ENCODE assay signal across 10 cellular contexts in the genomic region with DNA sequence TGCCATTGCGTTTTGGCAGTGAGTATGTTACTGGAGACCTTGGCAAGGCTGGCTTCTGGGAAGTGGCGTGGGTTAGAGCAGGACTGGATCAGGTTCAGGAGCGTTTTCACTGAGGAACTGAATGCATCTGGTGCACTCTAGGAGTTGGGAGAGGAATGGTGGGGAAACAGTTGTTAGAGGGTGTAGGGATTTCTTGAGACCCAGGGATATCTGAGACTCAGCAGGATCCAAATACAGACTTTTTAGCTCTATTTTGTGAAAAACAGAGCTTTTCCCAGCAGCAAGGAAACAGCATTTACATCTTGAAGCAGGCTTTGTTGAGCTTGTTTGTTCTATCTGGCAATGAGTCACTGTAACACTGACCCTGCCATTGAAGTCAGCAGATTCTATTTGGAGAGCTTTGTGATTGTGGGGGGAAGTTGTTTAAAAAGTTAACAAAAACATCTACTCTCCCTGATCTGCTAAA. TPM values are rescaled to one million over a fixed set of nuclear protein-coding genes. Genes with fewer than 3 reads are reported as not detected.
A peak's percentile ranks its signal among the peaks of the same experiment; 100 is the strongest.
DNase-seq lines count a peak whose midpoint lies in the region; ATAC-seq, FAIRE-seq and TF ChIP-seq lines count a peak whose summit lies in the region.
"Had no signal": no experiment of that assay in that cellular context is flagged by ENCODE, and none has a peak within 500 bp of the region (broad histone marks: within the 10 kb centered on the region; RNA-seq: fewer than 3 reads in every experiment).

No MANE protein-coding gene starts in this region.

- intact Hi-C loops in kidney (cut with DNase I), result no loop called here

- no peak overlapping the region for H3K9ac ChIP-seq in duodenal mucosa (ENCODE audit: low read depth in 1 of 2, low read length in 2 of 2)
- H3K9ac ChIP-seq in liver (ENCODE audit: low read depth in 1 of 2, low read length in 2 of 2), result no peak overlapping the region
- no peak overlapping the region for H3K9ac ChIP-seq in kidney (ENCODE audit: low read length in 2 of 2)

- DNase-seq in LoVo (ENCODE audit: low spot score), result peak; percentile 9
- DNase-seq in stromal cell of bone marrow (ENCODE audit: low read depth), result peak; percentile 10
- no peak for DNase-seq in NCI-H526 (lab: John Stamatoyannopoulos, UW)
- no peak for DNase-seq in DMS114 treated with DMSO at 0.1 percent for 48 hours (lab: John Stamatoyannopoulos, UW; ENCODE audit: unreplicated experiment)
- DNase-seq in kidney, result no peak
- DNase-seq: HCEC 1CT had no signal

- H3K36me3 ChIP-seq in duodenal mucosa (ENCODE audit: control insufficient read depth in 1 of 2, insufficient read depth in 2 of 2, low read length in 2 of 2), result no peaks in the 10 kb centered on the region
- H3K36me3 ChIP-seq in liver (ENCODE audit: control insufficient read depth in 4 of 4, insufficient read depth in 3 of 4, low read depth in 1 of 4, low read length in 3 of 4), result no peaks in the 10 kb centered on the region
- H3K36me3 ChIP-seq in kidney (ENCODE audit: control insufficient read depth in 1 of 2, insufficient read depth in 2 of 2, low read length in 2 of 2), result no peaks in the 10 kb centered on the region

- no peak for TF ChIP-seq CTCF in liver (IDR thresholded peaks at IDR 0.05; ENCODE audit: low read depth, low read length, missing input control)
- TF ChIP-seq CTCF in kidney (IDR thresholded peaks at IDR 0.05; ENCODE audit: borderline replicate concordance, extremely low read depth, insufficient read depth), result no peak

- TF ChIP-seq RAD21 in liver (IDR thresholded peaks at IDR 0.05), result no peak

- WGBS in liver, result 44% methylated on average over 3 of the region's 3 CpGs

- FAIRE-seq in kidney (lab: Jason Lieb, UNC), result no peak

- H3K27me3 ChIP-seq in duodenal mucosa (ENCODE audit: control insufficient read depth in 1 of 2, insufficient read depth in 2 of 2, low read length in 2 of 2) (no peaks in the 10 kb centered on the region), liver (ENCODE audit: control insufficient read depth in 4 of 4, insufficient read depth in 4 of 4, low read length in 3 of 4) (no peaks in the 10 kb centered on the region)

- H3K27ac ChIP-seq in duodenal mucosa (ENCODE audit: low read depth, low read length), result no peak overlapping the region
- H3K27ac ChIP-seq in liver (ENCODE audit: low read depth in 1 of 2, low read length in 2 of 2), result peak overlapping the region in 1 of 2 donors; percentile 31
- no peak overlapping the region for H3K27ac ChIP-seq in kidney (ENCODE audit: low read depth in 2 of 2, low read length in 2 of 2)

- H3K4me3 ChIP-seq in duodenal mucosa (ENCODE audit: low read depth in 1 of 2, low read length in 2 of 2) (peak overlapping the region; percentile 16 to 19), liver (ENCODE audit: low read depth in 1 of 3, low read length in 3 of 3) (no peak overlapping the region), kidney (ENCODE audit: low read length in 2 of 2) (no peak overlapping the region)
- H3K4me3 ChIP-seq: skin epidermis had no signal

- no peak for ATAC-seq in HG02973 (IDR thresholded peaks at IDR 0.05; ENCODE audit: unreplicated experiment)

- H3K9me3 ChIP-seq in duodenal mucosa (ENCODE audit: control insufficient read depth in 1 of 2, low read length in 2 of 2) (no peaks in the 10 kb centered on the region), liver (ENCODE audit: control insufficient read depth in 4 of 4, low read length in 3 of 4) (no peaks in the 10 kb centered on the region), kidney (ENCODE audit: control insufficient read depth in 1 of 2, low read length in 2 of 2) (no peaks in the 10 kb centered on the region)

- H3K4me1 ChIP-seq in duodenal mucosa (ENCODE audit: control insufficient read depth in 1 of 2, insufficient read depth in 2 of 2, low read length in 2 of 2) (peaks cover 10 to 20% of the 10 kb centered on the region in 2 donors), liver (ENCODE audit: control insufficient read depth in 4 of 4, insufficient read depth in 4 of 4, low read length in 3 of 4) (peaks cover 2 to 15% (median 7%) of the 10 kb centered on the region in 4 donors), kidney (ENCODE audit: control insufficient read depth in 1 of 2, insufficient read depth in 1 of 2, low read depth in 1 of 2, low read length in 2 of 2) (no peaks in the 10 kb centered on the region)

TF ChIP-seq in liver, 16 proteins besides CTCF, POLR2A, EP300 and RAD21:
- TF ChIP-seq TAF1 (conservative IDR thresholded peaks at IDR 0.05) (no peak), FOXA1 (IDR thresholded peaks at IDR 0.05) (no peak), HNF4A (conservative IDR thresholded peaks at IDR 0.05) (peak in 1 of 2 donors; percentile 5), YY1 (IDR thresholded peaks at IDR 0.05) (peak; percentile 25), NR2F2 (IDR thresholded peaks at IDR 0.05) (peak; percentile 11), FOXA2 (IDR thresholded peaks at IDR 0.05) (no peak), JUND (IDR thresholded peaks at IDR 0.05) (peak in 1 of 2 donors; percentile 60)
- TF ChIP-seq, protein P1, sequence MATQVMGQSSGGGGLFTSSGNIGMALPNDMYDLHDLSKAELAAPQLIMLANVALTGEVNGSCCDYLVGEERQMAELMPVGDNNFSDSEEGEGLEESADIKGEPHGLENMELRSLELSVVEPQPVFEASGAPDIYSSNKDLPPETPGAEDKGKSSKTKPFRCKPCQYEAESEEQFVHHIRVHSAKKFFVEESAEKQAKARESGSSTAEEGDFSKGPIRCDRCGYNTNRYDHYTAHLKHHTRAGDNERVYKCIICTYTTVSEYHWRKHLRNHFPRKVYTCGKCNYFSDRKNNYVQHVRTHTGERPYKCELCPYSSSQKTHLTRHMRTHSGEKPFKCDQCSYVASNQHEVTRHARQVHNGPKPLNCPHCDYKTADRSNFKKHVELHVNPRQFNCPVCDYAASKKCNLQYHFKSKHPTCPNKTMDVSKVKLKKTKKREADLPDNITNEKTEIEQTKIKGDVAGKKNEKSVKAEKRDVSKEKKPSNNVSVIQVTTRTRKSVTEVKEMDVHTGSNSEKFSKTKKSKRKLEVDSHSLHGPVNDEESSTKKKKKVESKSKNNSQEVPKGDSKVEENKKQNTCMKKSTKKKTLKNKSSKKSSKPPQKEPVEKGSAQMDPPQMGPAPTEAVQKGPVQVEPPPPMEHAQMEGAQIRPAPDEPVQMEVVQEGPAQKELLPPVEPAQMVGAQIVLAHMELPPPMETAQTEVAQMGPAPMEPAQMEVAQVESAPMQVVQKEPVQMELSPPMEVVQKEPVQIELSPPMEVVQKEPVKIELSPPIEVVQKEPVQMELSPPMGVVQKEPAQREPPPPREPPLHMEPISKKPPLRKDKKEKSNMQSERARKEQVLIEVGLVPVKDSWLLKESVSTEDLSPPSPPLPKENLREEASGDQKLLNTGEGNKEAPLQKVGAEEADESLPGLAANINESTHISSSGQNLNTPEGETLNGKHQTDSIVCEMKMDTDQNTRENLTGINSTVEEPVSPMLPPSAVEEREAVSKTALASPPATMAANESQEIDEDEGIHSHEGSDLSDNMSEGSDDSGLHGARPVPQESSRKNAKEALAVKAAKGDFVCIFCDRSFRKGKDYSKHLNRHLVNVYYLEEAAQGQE (IDR thresholded peaks at IDR 0.05), result no peak

RNA-seq across cellular contexts. Expression of a gene that starts 56.9 kb away (rescaled TPM):
- total RNA-seq in liver, result 10 to 100 TPM; 20.5 to 28.4 TPM
- polyA plus RNA-seq in liver, result 1 to 10 TPM; 3.8 to 4.7 TPM
- total RNA-seq in kidney, result 60.4 TPM
- 7.4 TPM for polyA plus RNA-seq in kidney (ENCODE audit: insufficient read depth, low read depth, low replicate concordance)

Comparison
In these comparisons a context has a peak if more than half of its experiments do, and no peak if none do; other contexts are left out.
1. DNase-seq: peak in LoVo (single experiment) and stromal cell of bone marrow (single experiment); none in NCI-H526 (0 of 2), DMS114 treated with DMSO at 0.1 percent for 48 hours (single experiment) and kidney (single experiment).
2. H3K4me3 ChIP-seq: peak in duodenal mucosa (2 of 2); none in liver (0 of 3) and kidney (0 of 2).